In the genomic region with DNA sequence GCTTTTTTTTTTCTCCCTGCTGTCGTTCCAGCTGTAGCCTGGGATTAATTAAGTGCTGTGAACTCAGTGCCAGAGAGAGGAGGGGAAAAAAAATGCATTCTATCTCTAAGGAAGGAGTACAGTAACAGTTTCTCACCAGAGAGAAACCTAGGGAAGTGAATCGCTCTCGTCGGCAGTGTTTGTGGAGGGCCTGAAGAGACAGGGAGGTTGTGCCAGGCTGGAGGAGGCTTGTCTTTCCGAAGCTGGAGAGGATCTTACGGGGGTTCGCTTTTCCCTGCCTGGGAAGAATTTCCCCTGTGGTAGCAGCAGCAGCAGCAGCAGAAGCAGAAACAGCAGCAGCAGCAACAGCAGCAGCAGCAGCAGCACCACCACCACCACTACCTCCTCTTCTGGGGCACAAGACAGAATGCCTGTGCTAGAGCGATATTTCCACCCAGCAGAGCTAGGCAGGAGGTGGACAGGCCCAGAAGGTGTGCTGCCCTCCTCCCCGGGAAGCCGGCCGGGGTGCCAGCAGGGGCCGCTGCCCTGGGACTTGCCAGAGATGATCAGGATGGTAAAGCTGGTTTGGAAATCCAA, we compare ENCODE assay signal across 10 cellular contexts.
DNase-seq lines count a peak whose midpoint lies in the region; ATAC-seq, FAIRE-seq and TF ChIP-seq lines count a peak whose summit lies in the region.
"Had no signal": no experiment of that assay in that cellular context is flagged by ENCODE, and none has a peak within 500 bp of the region (broad histone marks: within the 10 kb centered on the region; RNA-seq: fewer than 3 reads in every experiment).

No MANE protein-coding gene starts in this region.

- H3K9me3 Mint-ChIP-seq in CD8-positive, alpha-beta T cell: no peaks in the 10 kb centered on the region
- H3K9me3 Mint-ChIP-seq: immature natural killer cell had no signal

- no peak for TF ChIP-seq CTCF in CD8-positive, alpha-beta T cell (IDR thresholded peaks at IDR 0.05)
- peak; percentile 50 for TF ChIP-seq CTCF in cardiac muscle cell (IDR thresholded peaks at IDR 0.05; ENCODE audit: low read depth, low read length)
- no peak for TF ChIP-seq CTCF in psoas muscle (IDR thresholded peaks at IDR 0.05)

- H3K4me1 Mint-ChIP-seq in CD8-positive, alpha-beta T cell (ENCODE audit: low read depth): peaks cover 10% of the 10 kb centered on the region

- no peak overlapping the region for H3K27ac ChIP-seq in CD8-positive, alpha-beta T cell (ENCODE audit: low read depth, low read length)
- H3K27ac ChIP-seq in cardiac muscle cell: peak overlapping the region; percentile 26
- peak overlapping the region; percentile 60 for H3K27ac ChIP-seq in psoas muscle

- FAIRE-seq in H54 (lab: Jason Lieb, UNC): no peak

- CTCF ChIA-PET in CD8-positive, alpha-beta T cell (lab: Charles Lee): interaction anchor here (0.7 kb wide), 1 partner anchor 246 kb away, joined by 3 read pairs; no protein-coding TSS in a partner anchor

- TF ChIP-seq POLR2A in H54 (IDR thresholded peaks at IDR 0.05; ENCODE audit: low read depth, low read length): no peak

- H3K27me3 Mint-ChIP-seq in CD8-positive, alpha-beta T cell (ENCODE audit: low read depth): no peaks in the 10 kb centered on the region

- intact Hi-C loops in CD8-positive, alpha-beta T cell (cut with DNase I, micrococcal nuclease): loop anchor here in 1 of 2 experiments (10.0 kb wide), 1 partner anchor 277 kb away; no protein-coding TSS in a partner anchor
- intact Hi-C loops in psoas muscle (cut with DNase I): loop anchor here (5.0 to 10.0 kb wide), 2 partner anchors 64 to 187 kb away; no protein-coding TSS in a partner anchor

- H3K36me3 Mint-ChIP-seq in CD8-positive, alpha-beta T cell: no peaks in the 10 kb centered on the region
- H3K36me3 Mint-ChIP-seq: immature natural killer cell had no signal

- no peaks in the 10 kb centered on the region for H3K9me3 ChIP-seq in CD8-positive, alpha-beta T cell (ENCODE audit: low read length)
- H3K9me3 ChIP-seq in cardiac muscle cell (ENCODE audit: low read depth) (no peaks in the 10 kb centered on the region), psoas muscle (no peaks in the 10 kb centered on the region)

- no peak overlapping the region for H3K4me3 ChIP-seq in CD8-positive, alpha-beta T cell (ENCODE audit: low read depth, low read length)
- H3K4me3 ChIP-seq in cardiac muscle cell (no peak overlapping the region), psoas muscle (peak overlapping the region; percentile 59)

- H3K4me3 Mint-ChIP-seq in CD8-positive, alpha-beta T cell: peak overlapping the region; percentile 47

- ATAC-seq in CD8-positive, alpha-beta T cell: peak; percentile 20
- ATAC-seq in SK-N-SH treated with all-trans-retinoic acid at 6 μM for 48 hours: peak; percentile 89
- peak in 2 of 4 donors; percentile 27 to 31 for ATAC-seq in psoas muscle

- H3K27me3 ChIP-seq in CD8-positive, alpha-beta T cell (ENCODE audit: insufficient read depth, low read length): no peaks in the 10 kb centered on the region
- H3K27me3 ChIP-seq in cardiac muscle cell (no peaks in the 10 kb centered on the region), psoas muscle (ENCODE audit: insufficient read depth in 3 of 3, low read length in 2 of 3) (no peaks in the 10 kb centered on the region)

- H3K27ac Mint-ChIP-seq in CD8-positive, alpha-beta T cell: peak overlapping the region; percentile 28
- H3K27ac Mint-ChIP-seq: immature natural killer cell had no signal

- no peaks in the 10 kb centered on the region for H3K36me3 ChIP-seq in CD8-positive, alpha-beta T cell (ENCODE audit: insufficient read depth, low read length)
- no peaks in the 10 kb centered on the region for H3K36me3 ChIP-seq in cardiac muscle cell
- H3K36me3 ChIP-seq in psoas muscle (ENCODE audit: insufficient read depth in 1 of 2, low read depth in 1 of 2): no peaks in the 10 kb centered on the region

- POLR2A ChIA-PET in CD8-positive, alpha-beta T cell (lab: Charles Lee): no interaction called here

- 24 to 48% (median 29%) methylated on average over 12 of the region's 12 CpGs for WGBS in psoas muscle, 3 donors

- DNase-seq in CD8-positive, alpha-beta T cell: no peak
- DNase-seq in cardiac muscle cell (ENCODE audit: low read depth in 1 of 2, low spot score in 1 of 2) (peak; percentile 17 to 76), psoas muscle (peak in 1 of 2 donors; percentile 55), H54 (ENCODE audit: insufficient read length, low spot score) (no peak), D341Med (ENCODE audit: low spot score) (no peak), glomerular visceral epithelial cell (ENCODE audit: extremely low spot score) (no peak)
- no peak for DNase-seq in NK-92 treated with Interleukin-12 subunit alpha and Interleukin-12 subunit beta, amount 100 ng/mL, for 24 hours (lab: John Stamatoyannopoulos, UW)
- DNase-seq: stimulated activated naive CD4-positive, alpha-beta T cell treated with Interleukin-2 at 50 U/mL for 16 hours had no signal

- H3K4me1 ChIP-seq in CD8-positive, alpha-beta T cell (ENCODE audit: insufficient read depth, low read length): peaks cover 8% of the 10 kb centered on the region
- H3K4me1 ChIP-seq in cardiac muscle cell (ENCODE audit: low read depth) (peaks cover 9% of the 10 kb centered on the region), psoas muscle (peaks cover 3% of the 10 kb centered on the region)

TF ChIP-seq in SK-N-SH treated with all-trans-retinoic acid at 6 μM for 48 hours, 23 proteins besides CTCF, POLR2A, EP300 and RAD21:
- TF ChIP-seq ARNTL (CRISPR knock-in tag; IDR thresholded peaks at IDR 0.05; ENCODE audit: borderline replicate concordance, low read depth): no peak
- peak; percentile 30; the same call in 1 of the 2 replicates for TF ChIP-seq TCF4 (CRISPR knock-in tag; IDR thresholded peaks at IDR 0.05; ENCODE audit: borderline replicate concordance)
- TF ChIP-seq, protein P1, sequence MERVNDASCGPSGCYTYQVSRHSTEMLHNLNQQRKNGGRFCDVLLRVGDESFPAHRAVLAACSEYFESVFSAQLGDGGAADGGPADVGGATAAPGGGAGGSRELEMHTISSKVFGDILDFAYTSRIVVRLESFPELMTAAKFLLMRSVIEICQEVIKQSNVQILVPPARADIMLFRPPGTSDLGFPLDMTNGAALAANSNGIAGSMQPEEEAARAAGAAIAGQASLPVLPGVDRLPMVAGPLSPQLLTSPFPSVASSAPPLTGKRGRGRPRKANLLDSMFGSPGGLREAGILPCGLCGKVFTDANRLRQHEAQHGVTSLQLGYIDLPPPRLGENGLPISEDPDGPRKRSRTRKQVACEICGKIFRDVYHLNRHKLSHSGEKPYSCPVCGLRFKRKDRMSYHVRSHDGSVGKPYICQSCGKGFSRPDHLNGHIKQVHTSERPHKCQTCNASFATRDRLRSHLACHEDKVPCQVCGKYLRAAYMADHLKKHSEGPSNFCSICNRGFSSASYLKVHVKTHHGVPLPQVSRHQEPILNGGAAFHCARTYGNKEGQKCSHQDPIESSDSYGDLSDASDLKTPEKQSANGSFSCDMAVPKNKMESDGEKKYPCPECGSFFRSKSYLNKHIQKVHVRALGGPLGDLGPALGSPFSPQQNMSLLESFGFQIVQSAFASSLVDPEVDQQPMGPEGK (CRISPR knock-in tag; IDR thresholded peaks at IDR 0.05; ENCODE audit: borderline replicate concordance): no peak
TF ChIP-seq in SK-N-SH treated with all-trans-retinoic acid at 6 μM for 48 hours: peak in this region for 1.

Comparison
In these comparisons a context has a peak if more than half of its experiments do, and no peak if none do; other contexts are left out.
1. DNase-seq: peak in cardiac muscle cell (2 of 2); none in CD8-positive, alpha-beta T cell (0 of 7), NK-92 treated with Interleukin-12 subunit alpha and Interleukin-12 subunit beta, amount 100 ng/mL, for 24 hours (single experiment), H54 (single experiment), D341Med (single experiment) and glomerular visceral epithelial cell (single experiment).